In genomic region chr9:12640021-12640587, GRCh38 we compare ENCODE assay signal across 9 cellular contexts. TPM values are rescaled to one million over a fixed set of nuclear protein-coding genes. Genes with fewer than 3 reads are reported as not detected.
DNase-seq lines count a peak whose midpoint lies in the region; ATAC-seq and TF ChIP-seq lines count a peak whose summit lies in the region.
"Had no signal": no experiment of that assay in that cellular context is flagged by ENCODE, and none has a peak within 500 bp of the region (broad histone marks: within the 10 kb centered on the region; RNA-seq: fewer than 3 reads in every experiment).

No MANE protein-coding gene starts in this region.

- H3K4me1 ChIP-seq in GM23338 (ENCODE audit: insufficient read depth), result no peaks in the 10 kb centered on the region

- H3K4me3 Mint-ChIP-seq in GM23338 (no peak overlapping the region), nephron (no peak overlapping the region), mesothelial cell of epicardium (no peak overlapping the region)
- H3K4me3 Mint-ChIP-seq: stimulated activated naive B cell treated with anti-CD40 and anti-IgM and Interleukin-4, amounts not matched to agents 10 μg/mL and 1 μg/mL and 100 μg/mL, for 72 hours had no signal

- H3K4me2 ChIP-seq in GM23338, result no peak overlapping the region

- H3K9me3 Mint-ChIP-seq in GM23338 (no peaks in the 10 kb centered on the region), nephron (no peaks in the 10 kb centered on the region), mesothelial cell of epicardium (no peaks in the 10 kb centered on the region)

- DNase-seq in AG08396 (ENCODE audit: low spot score) (peak; percentile 13), GM23338 (ENCODE audit: low spot score) (peak; percentile 79), NCI-H446 (lab: John Stamatoyannopoulos, UW) (peak; percentile 56 to 83), dedifferentiated amniotic fluid mesenchymal stem cell (ENCODE audit: extremely low spot score) (peak; percentile 74), sciatic nerve (ENCODE audit: low spot score) (no peak), mesothelial cell of epicardium (ENCODE audit: low spot score in 2 of 2, unreplicated experiment in 2 of 2) (no peak)
- DNase-seq in activated naive CD4-positive, alpha-beta T cell (lab: John Stamatoyannopoulos, UW), result no peak
- DNase-seq: stimulated activated naive B cell treated with anti-CD40 and anti-IgM and Interleukin-4, amounts not matched to agents 10 μg/mL and 1 μg/mL and 100 μg/mL, for 72 hours had no signal

- H3K27ac Mint-ChIP-seq in GM23338, result no peak overlapping the region
- H3K27ac Mint-ChIP-seq in nephron, result no peak overlapping the region
- H3K27ac Mint-ChIP-seq in mesothelial cell of epicardium, result no peak overlapping the region
- H3K27ac Mint-ChIP-seq: stimulated activated naive B cell treated with anti-CD40 and anti-IgM and Interleukin-4, amounts not matched to agents 10 μg/mL and 1 μg/mL and 100 μg/mL, for 72 hours had no signal

- H4K20me1 ChIP-seq in GM23338 (replicated peaks; ENCODE audit: insufficient read depth), result no peaks in the 10 kb centered on the region

- no peaks in the 10 kb centered on the region for H3K36me3 Mint-ChIP-seq in GM23338 (ENCODE audit: low read depth)
- H3K36me3 Mint-ChIP-seq in nephron (ENCODE audit: low read depth), result no peaks in the 10 kb centered on the region
- H3K36me3 Mint-ChIP-seq in mesothelial cell of epicardium, result no peaks in the 10 kb centered on the region
- H3K36me3 Mint-ChIP-seq: stimulated activated naive B cell treated with anti-CD40 and anti-IgM and Interleukin-4, amounts not matched to agents 10 μg/mL and 1 μg/mL and 100 μg/mL, for 72 hours had no signal

- no peaks in the 10 kb centered on the region for H3K9me2 ChIP-seq in GM23338 (ENCODE audit: insufficient read depth)

- H3K4me1 Mint-ChIP-seq in GM23338 (no peaks in the 10 kb centered on the region), nephron (no peaks in the 10 kb centered on the region), mesothelial cell of epicardium (no peaks in the 10 kb centered on the region)
- H3K4me1 Mint-ChIP-seq: stimulated activated naive B cell treated with anti-CD40 and anti-IgM and Interleukin-4, amounts not matched to agents 10 μg/mL and 1 μg/mL and 100 μg/mL, for 72 hours had no signal

- no peak overlapping the region for H2AFZ ChIP-seq in GM23338

- intact Hi-C loops in sciatic nerve (cut with DNase I), result no loop called here

- no peak overlapping the region for H3K27ac ChIP-seq in GM23338 (ENCODE audit: low read depth)

- H3K27me3 ChIP-seq in GM23338 (ENCODE audit: insufficient read depth), result no peaks in the 10 kb centered on the region

- ATAC-seq in GM23338 (peak; percentile 80), sciatic nerve (no peak)

- no peak overlapping the region for H3K4me3 ChIP-seq in GM23338

- TF ChIP-seq CTCF in GM23338 (conservative IDR thresholded peaks at IDR 0.05; ENCODE audit: low read depth in 2 of 2), result peak; percentile 78 to 81
- peak; percentile 70 to 75 (median 70) for TF ChIP-seq CTCF in nephron (IDR thresholded peaks at IDR 0.05; ENCODE audit: unreplicated experiment in 3 of 3)
- no peak for TF ChIP-seq CTCF in mesothelial cell of epicardium (IDR thresholded peaks at IDR 0.05; ENCODE audit: unreplicated experiment)

- H3K79me2 ChIP-seq in GM23338 (replicated peaks; ENCODE audit: insufficient read depth), result no peaks in the 10 kb centered on the region

- no peaks in the 10 kb centered on the region for H3K27me3 Mint-ChIP-seq in GM23338 (ENCODE audit: insufficient read depth, low read depth, poor library complexity)
- no peaks in the 10 kb centered on the region for H3K27me3 Mint-ChIP-seq in nephron (ENCODE audit: low read depth)
- H3K27me3 Mint-ChIP-seq in mesothelial cell of epicardium (ENCODE audit: low read depth), result peaks cover 2% of the 10 kb centered on the region
- H3K27me3 Mint-ChIP-seq: stimulated activated naive B cell treated with anti-CD40 and anti-IgM and Interleukin-4, amounts not matched to agents 10 μg/mL and 1 μg/mL and 100 μg/mL, for 72 hours had no signal

- H3K36me3 ChIP-seq in GM23338 (ENCODE audit: insufficient read depth), result no peaks in the 10 kb centered on the region

- H3F3A ChIP-seq in GM23338 (replicated peaks; ENCODE audit: low read depth), result no peaks in the 10 kb centered on the region

TF ChIP-seq in GM23338, 12 proteins besides CTCF, POLR2A, EP300 and RAD21:
- no peak for TF ChIP-seq ZNF462 (CRISPR knock-in tag; IDR thresholded peaks at IDR 0.05)
- TF ChIP-seq JUNB (IDR thresholded peaks at IDR 0.05; ENCODE audit: unreplicated experiment), result no peak
- TF ChIP-seq NANOG (IDR thresholded peaks at IDR 0.05; ENCODE audit: borderline replicate concordance), result no peak
- no peak for TF ChIP-seq CREB1 (CRISPR knock-in tag; IDR thresholded peaks at IDR 0.05; ENCODE audit: low read depth)

RNA-seq across cellular contexts. Expression of gene TYRP1, which starts 53.1 kb away (rescaled TPM):
- total RNA-seq in GM23338 (2014; rRNA removed; shearing (Covaris generic)), result not detected in 2 replicates
- not detected in 2 replicates for polyA plus RNA-seq in GM23338 (2016; fragmentation: Nextera tagmentation; extraction: Ambion mirVana)
- not detected for total RNA-seq in sciatic nerve
- total RNA-seq in mesothelial cell of epicardium, result 0.42 to 1.0 TPM (median 0.64 TPM) in 3 replicates

Comparison
In these comparisons a context has a peak if more than half of its experiments do, and no peak if none do; other contexts are left out.
1. DNase-seq: peak in AG08396 (single experiment), GM23338 (single experiment), NCI-H446 (2 of 2) and dedifferentiated amniotic fluid mesenchymal stem cell (single experiment); none in sciatic nerve (single experiment), mesothelial cell of epicardium (0 of 2) and activated naive CD4-positive, alpha-beta T cell (0 of 4).